ENCODE assay signal across 8 cellular contexts in genomic region chr11:10654211-10655150, GRCh38. TPM values are rescaled to one million over a fixed set of nuclear protein-coding genes. Genes with fewer than 3 reads are reported as not detected.
DNase-seq lines count a peak whose midpoint lies in the region; ATAC-seq and TF ChIP-seq lines count a peak whose summit lies in the region.

No MANE protein-coding gene starts in this region.

- H3K36me3 Mint-ChIP-seq in activated CD8-positive, alpha-beta T cell treated with anti-CD3 and anti-CD28 coated beads, Interleukin-2, amount 10 ng/mL, durations not matched to agents 7 days and 5 days (ENCODE audit: low read depth): no peaks in the 10 kb centered on the region

- H3K4me3 Mint-ChIP-seq in activated CD8-positive, alpha-beta T cell treated with anti-CD3 and anti-CD28 coated beads, Interleukin-2, amount 10 ng/mL, durations not matched to agents 7 days and 5 days: no peak overlapping the region

- no peaks in the 10 kb centered on the region for H3K79me2 ChIP-seq in osteoblast (ENCODE audit: insufficient read depth, low read length)

- H3K27me3 Mint-ChIP-seq in activated CD8-positive, alpha-beta T cell treated with anti-CD3 and anti-CD28 coated beads, Interleukin-2, amount 10 ng/mL, durations not matched to agents 7 days and 5 days (ENCODE audit: low read depth): peaks cover 2% of the 10 kb centered on the region

- H3K36me3 ChIP-seq in H7 (replicated peaks; ENCODE audit: control insufficient read depth, insufficient read depth, low read length): no peaks in the 10 kb centered on the region
- no peaks in the 10 kb centered on the region for H3K36me3 ChIP-seq in osteoblast (ENCODE audit: insufficient read depth, low read length)

- ATAC-seq in activated CD8-positive, alpha-beta T cell treated with anti-CD3 and anti-CD28 coated beads, Interleukin-2, amount 10 ng/mL, durations not matched to agents 7 days and 5 days: peak; percentile 72

- no peaks in the 10 kb centered on the region for H4K20me1 ChIP-seq in osteoblast (ENCODE audit: insufficient read depth, low read length)

- H3K4me1 Mint-ChIP-seq in activated CD8-positive, alpha-beta T cell treated with anti-CD3 and anti-CD28 coated beads, Interleukin-2, amount 10 ng/mL, durations not matched to agents 7 days and 5 days (ENCODE audit: low read depth): peaks cover 25% of the 10 kb centered on the region

- CTCF ChIA-PET in activated CD8-positive, alpha-beta T cell treated with anti-CD3 and anti-CD28 coated beads, Interleukin-2, amount 10 ng/mL, durations not matched to agents 7 days and 5 days (lab: Charles Lee): interaction anchor here (0.5 to 9.2 kb wide), 34 partner anchors 9 to 289 kb away, joined by 3 to 146 read pairs (median 4); partner anchors contain the start of genes AMPD3, CTR9 and RNF141

- H3K27me3 ChIP-seq in H7 (ENCODE audit: control insufficient read depth, insufficient read depth, low read length): no peaks in the 10 kb centered on the region
- H3K27me3 ChIP-seq in osteoblast (ENCODE audit: insufficient read depth, low read length): no peaks in the 10 kb centered on the region

- H3K27ac ChIP-seq in osteoblast (ENCODE audit: low read depth, low read length): no peak overlapping the region

- peaks cover 50% of the 10 kb centered on the region for H3K4me1 ChIP-seq in osteoblast (ENCODE audit: insufficient read depth, low read length)

- peak overlapping the region; percentile 11 for H2AFZ ChIP-seq in osteoblast (ENCODE audit: low read length)

- POLR2A ChIA-PET in activated CD8-positive, alpha-beta T cell treated with anti-CD3 and anti-CD28 coated beads, Interleukin-2, amount 10 ng/mL, durations not matched to agents 7 days and 5 days (lab: Charles Lee): no interaction called here

- H3K9me3 ChIP-seq in osteoblast (ENCODE audit: low read depth, low read length): no peaks in the 10 kb centered on the region

- H3K4me2 ChIP-seq in osteoblast (ENCODE audit: insufficient read depth, low read length): no peak overlapping the region

- TF ChIP-seq CTCF in osteoblast (IDR thresholded peaks at IDR 0.05; ENCODE audit: extremely low read depth, low read depth, low read length): peak; percentile 72

- peak; percentile 22 to 63 for DNase-seq in NCI-H2081 (lab: John Stamatoyannopoulos, UW)
- DNase-seq in NCI-H2081 treated with DMSO at 0.1 percent for 48 hours (lab: John Stamatoyannopoulos, UW): no peak
- peak; percentile 82 for DNase-seq in H7
- DNase-seq in NCI-H345 (lab: John Stamatoyannopoulos, UW): peak; percentile 3
- peak; percentile 59 for DNase-seq in activated CD8-positive, alpha-beta T cell treated with anti-CD3 and anti-CD28 coated beads, Interleukin-2, amount 10 ng/mL, durations not matched to agents 7 days and 5 days
- peak; percentile 52 for DNase-seq in foreskin melanocyte
- DNase-seq in osteoblast (ENCODE audit: insufficient read length, low spot score, missing footprints): peak; percentile 83
- DNase-seq in DMS114 treated with DMSO at 0.1 percent for 48 hours (lab: John Stamatoyannopoulos, UW; ENCODE audit: unreplicated experiment): no peak

- H3K27ac Mint-ChIP-seq in activated CD8-positive, alpha-beta T cell treated with anti-CD3 and anti-CD28 coated beads, Interleukin-2, amount 10 ng/mL, durations not matched to agents 7 days and 5 days: no peak overlapping the region

- H3K9me3 Mint-ChIP-seq in activated CD8-positive, alpha-beta T cell treated with anti-CD3 and anti-CD28 coated beads, Interleukin-2, amount 10 ng/mL, durations not matched to agents 7 days and 5 days (ENCODE audit: insufficient read depth): no peaks in the 10 kb centered on the region

- H3K4me3 ChIP-seq in H7 (ENCODE audit: insufficient read depth, low read depth, low read length): no peak overlapping the region
- no peak overlapping the region for H3K4me3 ChIP-seq in osteoblast (ENCODE audit: insufficient read depth, low read length)

RNA-seq across cellular contexts. Expression of gene IRAG1, which starts 39.1 kb away (rescaled TPM):
- 3.0 and 4.5 TPM in 2 replicates for total RNA-seq in H7 (2014; rRNA removed; shearing (Covaris generic))
- not detected for total RNA-seq in activated CD8-positive, alpha-beta T cell treated with anti-CD3 and anti-CD28 coated beads, Interleukin-2, amount 10 ng/mL, durations not matched to agents 7 days and 5 days
- 2.7 and 4.3 TPM in 2 replicates for total RNA-seq in osteoblast

Comparison
In these comparisons a context has a peak if more than half of its experiments do, and no peak if none do; other contexts are left out.
1. DNase-seq: peak in NCI-H2081 (2 of 2), H7 (single experiment), NCI-H345 (single experiment), activated CD8-positive, alpha-beta T cell treated with anti-CD3 and anti-CD28 coated beads, Interleukin-2, amount 10 ng/mL, durations not matched to agents 7 days and 5 days (single experiment), foreskin melanocyte (single experiment) and osteoblast (single experiment); none in NCI-H2081 treated with DMSO at 0.1 percent for 48 hours (single experiment) and DMS114 treated with DMSO at 0.1 percent for 48 hours (single experiment).